ENCODE assay signal across 9 cellular contexts in genomic region chr11:65713212-65713969, GRCh38. TPM values are rescaled to one million over a fixed set of nuclear protein-coding genes. Genes with fewer than 3 reads are reported as not detected.
DNase-seq lines count a peak whose midpoint lies in the region; ATAC-seq and TF ChIP-seq lines count a peak whose summit lies in the region.
"Had no signal": no experiment of that assay in that cellular context is flagged by ENCODE, and none has a peak within 500 bp of the region (broad histone marks: within the 10 kb centered on the region; RNA-seq: fewer than 3 reads in every experiment).

No MANE protein-coding gene starts in this region.

- no peak overlapping the region for H2AFZ ChIP-seq in ACC112 (ENCODE audit: low read length, unreplicated experiment)

- H3K27ac ChIP-seq in ACC112 (ENCODE audit: low read depth, low read length): no peak overlapping the region

- TF ChIP-seq CTCF in HFFc6 (IDR thresholded peaks at IDR 0.05) (no peak), brain (conservative IDR thresholded peaks at IDR 0.05) (no peak)

- DNase-seq in HFFc6 (no peak), naive B cell (no peak), COR-L47 (lab: John Stamatoyannopoulos, UW) (no peak), epidermal melanocyte (ENCODE audit: insufficient read length, low spot score) (no peak)
- DNase-seq: NCI-H1417 treated with DMSO at 0.1 percent for 48 hours had no signal

- ATAC-seq in naive B cell (ENCODE audit: low read depth in 2 of 2): no peak
- no peak for ATAC-seq in HG03135 (IDR thresholded peaks at IDR 0.05; ENCODE audit: unreplicated experiment)
- no peak for ATAC-seq in HG03439 (IDR thresholded peaks at IDR 0.05; ENCODE audit: unreplicated experiment)

- H3K27ac Mint-ChIP-seq in HFFc6: peak overlapping the region; percentile 99; the same call in 1 of the 2 replicates
- H3K27ac Mint-ChIP-seq in brain: peak overlapping the region in 4 of 5 experiments; percentile 40 to 100 (median 78)
- H3K27ac Mint-ChIP-seq in naive B cell: peak overlapping the region; percentile 72 to 100 (median 92)

- H3K4me1 Mint-ChIP-seq in HFFc6 (ENCODE audit: low read depth) (peaks cover 36% of the 10 kb centered on the region), brain (peaks cover 31% of the 10 kb centered on the region), naive B cell (peaks cover 34 to 48% (median 35%) of the 10 kb centered on the region in 3 donors)

- H3K36me3 ChIP-seq in ACC112 (ENCODE audit: insufficient read depth, low read length): peaks cover 21% of the 10 kb centered on the region

- peak overlapping the region; percentile 82 for H3K4me3 ChIP-seq in ACC112 (ENCODE audit: low read depth, low read length)

- peak overlapping the region; percentile 94 for H3K4me3 Mint-ChIP-seq in HFFc6
- peak overlapping the region; percentile 73 to 99 (median 93) for H3K4me3 Mint-ChIP-seq in brain
- peak overlapping the region; percentile 58 to 95 (median 84) for H3K4me3 Mint-ChIP-seq in naive B cell

- H3K27me3 Mint-ChIP-seq in HFFc6 (ENCODE audit: insufficient read depth): peaks cover 5% of the 10 kb centered on the region
- H3K27me3 Mint-ChIP-seq in brain: peaks cover 6% of the 10 kb centered on the region
- no peaks in the 10 kb centered on the region for H3K27me3 Mint-ChIP-seq in naive B cell

- H3K9me3 Mint-ChIP-seq in HFFc6 (no peaks in the 10 kb centered on the region), brain (no peaks in the 10 kb centered on the region), naive B cell (no peaks in the 10 kb centered on the region)

- H3K36me3 Mint-ChIP-seq in HFFc6 (ENCODE audit: low read depth) (peaks cover 27% of the 10 kb centered on the region), brain (peaks cover 44% of the 10 kb centered on the region), naive B cell (peaks cover 8 to 24% of the 10 kb centered on the region in 2 donors)

- H3K79me2 ChIP-seq in ACC112 (ENCODE audit: control insufficient read depth, insufficient read depth, low read length, unreplicated experiment): peaks cover 24% of the 10 kb centered on the region

- peaks cover 21% of the 10 kb centered on the region for H3K4me1 ChIP-seq in ACC112 (ENCODE audit: control insufficient read depth, insufficient read depth, low read length, unreplicated experiment)

- H3K27me3 ChIP-seq in ACC112 (ENCODE audit: insufficient read depth, low read length): no peaks in the 10 kb centered on the region

RNA-seq across cellular contexts. Expression of gene KAT5, which starts 1.3 kb away (rescaled TPM):
- 10 to 100 TPM; 36.5 to 42.6 (median 38.9) TPM for total RNA-seq in HFFc6 (2021; fragmentation: NEBNext Ultra II Directional; extraction: Animal tissue kit (Norgen Biotek cat#: 25700))
- polyA plus RNA-seq in brain (ENCODE audit: insufficient read depth, low read depth, low replicate concordance) (93.3 TPM), naive B cell (ENCODE audit: low read depth in 6 of 6) (10 to 100 TPM; 38.9 to 71.8 (median 63.6) TPM)

RNA-seq across cellular contexts. Expression of gene RNASEH2C, which starts 7.2 kb away (rescaled TPM):
- total RNA-seq in HFFc6 (2021; fragmentation: NEBNext Ultra II Directional; extraction: Animal tissue kit (Norgen Biotek cat#: 25700)): 10 to 100 TPM; 54.0 to 85.6 (median 61.4) TPM
- 36.3 TPM for polyA plus RNA-seq in brain (ENCODE audit: insufficient read depth, low read depth, low replicate concordance)
- 100 to 1,000 TPM in 3 of 6 donors, 10 to 100 TPM in 3; 59.3 to 126 (median 99.1) TPM for polyA plus RNA-seq in naive B cell (ENCODE audit: low read depth in 6 of 6)

RNA-seq across cellular contexts. Expression of gene RELA, which starts 50.7 kb away (rescaled TPM):
- total RNA-seq in HFFc6 (2021; fragmentation: NEBNext Ultra II Directional; extraction: Animal tissue kit (Norgen Biotek cat#: 25700)): 10 to 100 TPM; 66.9 to 72.7 (median 69.5) TPM
- 83.9 TPM for polyA plus RNA-seq in brain (ENCODE audit: insufficient read depth, low read depth, low replicate concordance)
- 10 to 100 TPM; 36.3 to 72.2 (median 48.6) TPM for polyA plus RNA-seq in naive B cell (ENCODE audit: low read depth in 6 of 6)
